Comparison of ENCODE assay signal across 19 cellular contexts in genomic region chr2:79971807-79972206, GRCh38.
DNase-seq lines count a peak whose midpoint lies in the region; TF ChIP-seq lines count a peak whose summit lies in the region.
"Had no signal": no experiment of that assay in that cellular context is flagged by ENCODE, and none has a peak within 500 bp of the region (broad histone marks: within the 10 kb centered on the region; RNA-seq: fewer than 3 reads in every experiment).

No MANE protein-coding gene starts in this region.

- H3K27me3 Mint-ChIP-seq in activated T-cell treated with anti-CD3 and anti-CD28 coated beads, Interleukin-2, amount 50 U/mL, for 24 hours, result no peaks in the 10 kb centered on the region

- POLR2A ChIA-PET in RWPE1 (lab: Yijun Ruan, JAX; ENCODE audit: low non-redundant PET), result no interaction called here

- no peaks in the 10 kb centered on the region for H3K4me1 Mint-ChIP-seq in activated T-cell treated with anti-CD3 and anti-CD28 coated beads, Interleukin-2, amount 50 U/mL, for 24 hours (ENCODE audit: low read depth)

- CTCF ChIA-PET in RWPE1 (lab: Yijun Ruan, JAX), result no interaction called here

- H3K27me3 ChIP-seq in adipocyte (replicated peaks; ENCODE audit: control insufficient read depth, insufficient read depth, low read length), result no peaks in the 10 kb centered on the region
- H3K27me3 ChIP-seq: Peyer's patch had no signal

- TF ChIP-seq CTCF in AG09309 (IDR thresholded peaks at IDR 0.05; ENCODE audit: control insufficient read depth, insufficient read depth, low read depth, low read length, missing control alignments) (no peak), RWPE1 (conservative IDR thresholded peaks at IDR 0.05; ENCODE audit: low read depth) (no peak)

- H3K27ac Mint-ChIP-seq in activated T-cell treated with anti-CD3 and anti-CD28 coated beads, Interleukin-2, amount 50 U/mL, for 24 hours, result no peak overlapping the region
- H3K27ac Mint-ChIP-seq: CD8-positive, alpha-beta T cell had no signal

- H3K9me3 ChIP-seq in adipocyte (ENCODE audit: control insufficient read depth, low read length), result no peaks in the 10 kb centered on the region
- H3K9me3 ChIP-seq: HAP-1, Peyer's patch, SK-N-SH had no signal

- peaks cover 6% of the 10 kb centered on the region for H3K9me3 Mint-ChIP-seq in activated T-cell treated with anti-CD3 and anti-CD28 coated beads, Interleukin-2, amount 50 U/mL, for 24 hours

- H3K36me3 Mint-ChIP-seq in activated T-cell treated with anti-CD3 and anti-CD28 coated beads, Interleukin-2, amount 50 U/mL, for 24 hours (ENCODE audit: low read depth), result no peaks in the 10 kb centered on the region
- H3K36me3 Mint-ChIP-seq: CD8-positive, alpha-beta T cell had no signal

- H3K4me3 Mint-ChIP-seq in activated T-cell treated with anti-CD3 and anti-CD28 coated beads, Interleukin-2, amount 50 U/mL, for 24 hours, result no peak overlapping the region
- H3K4me3 Mint-ChIP-seq: CD8-positive, alpha-beta T cell had no signal

- peak; percentile 3 for DNase-seq in AG09309 (ENCODE audit: low read depth)
- DNase-seq in HS-5 (ENCODE audit: low read depth), result peak; percentile 15
- DNase-seq in adipocyte (ENCODE audit: low read depth), result peak; percentile 32
- peak; percentile 40 for DNase-seq in iPS DF 19.7 (ENCODE audit: low read depth, low spot score)
- no peak for DNase-seq in activated T-cell treated with anti-CD3 and anti-CD28 coated beads, Interleukin-2, amount 50 U/mL, for 24 hours
- DNase-seq in stimulated activated naive CD4-positive, alpha-beta T cell (lab: John Stamatoyannopoulos, UW), result no peak
- no peak for DNase-seq in RWPE1 (ENCODE audit: low spot score)
- no peak for DNase-seq in NCI-H187 (lab: John Stamatoyannopoulos, UW)
- DNase-seq: ACHN; CD8-positive, alpha-beta T cell; GDM1; NCI-H1436; NCI-H2029 treated with DMSO at 0.1 percent for 48 hours; NCI-H524; Peyer's patch; Right ventricle myocardium superior; SK-N-SH had no signal

- H3K9ac ChIP-seq in adipocyte (ENCODE audit: low read length), result no peak overlapping the region
- H3K9ac ChIP-seq: SK-N-SH had no signal

- H3K4me1 ChIP-seq in adipocyte (ENCODE audit: control insufficient read depth, insufficient read depth, low read length), result no peaks in the 10 kb centered on the region
- H3K4me1 ChIP-seq: HAP-1, Peyer's patch had no signal

- no peak overlapping the region for H3K27ac ChIP-seq in RWPE1
- H3K27ac ChIP-seq: Peyer's patch had no signal

- H3K4me3 ChIP-seq in AG09309 (ENCODE audit: control insufficient read depth, low read depth, low read length), result no peak overlapping the region
- no peak overlapping the region for H3K4me3 ChIP-seq in adipocyte (ENCODE audit: low read length)
- H3K4me3 ChIP-seq: GM12878, HAP-1, Peyer's patch had no signal

- H3K36me3 ChIP-seq in adipocyte (ENCODE audit: control insufficient read depth, insufficient read depth, low read length, severe bottlenecking), result no peaks in the 10 kb centered on the region
- H3K36me3 ChIP-seq: HAP-1, Peyer's patch had no signal

Comparison
In these comparisons a context has a peak if more than half of its experiments do, and no peak if none do; other contexts are left out.
1. DNase-seq: peak in AG09309 (single experiment), HS-5 (single experiment), adipocyte (single experiment) and iPS DF 19.7 (single experiment); none in activated T-cell treated with anti-CD3 and anti-CD28 coated beads, Interleukin-2, amount 50 U/mL, for 24 hours (single experiment), stimulated activated naive CD4-positive, alpha-beta T cell (0 of 6), RWPE1 (single experiment) and NCI-H187 (0 of 2).